Comparison of ENCODE assay signal across 9 cellular contexts in genomic region chr17:63930951-63931575, GRCh38. TPM values are rescaled to one million over a fixed set of nuclear protein-coding genes. Genes with fewer than 3 reads are reported as not detected.
DNase-seq lines count a peak whose midpoint lies in the region; ATAC-seq and TF ChIP-seq lines count a peak whose summit lies in the region.
"Had no signal": no experiment of that assay in that cellular context is flagged by ENCODE, and none has a peak within 500 bp of the region (broad histone marks: within the 10 kb centered on the region; RNA-seq: fewer than 3 reads in every experiment).

No MANE protein-coding gene starts in this region.

- H3K36me3 ChIP-seq in PC-3 (ENCODE audit: low read depth, low read length) (no peaks in the 10 kb centered on the region), testis (ENCODE audit: low read depth, missing control alignments) (no peaks in the 10 kb centered on the region), SJCRH30 (no peaks in the 10 kb centered on the region)
- H3K36me3 ChIP-seq: SJSA1 had no signal

- peaks cover 1% of the 10 kb centered on the region for H3K36me3 Mint-ChIP-seq in activated naive CD4-positive, alpha-beta T cell treated with anti-CD3 and anti-CD28 coated beads, Interleukin-2, amount 50 U/mL, for 24 hours
- H3K36me3 Mint-ChIP-seq in memory B cell (peaks cover 31% of the 10 kb centered on the region), type B pancreatic cell (no peaks in the 10 kb centered on the region)

- POLR2A ChIA-PET in PC-3 (lab: Charles Lee; ENCODE audit: unreplicated experiment): no interaction called here

- no peaks in the 10 kb centered on the region for H3F3A ChIP-seq in PC-3 (ENCODE audit: low read length, unreplicated experiment)

- H2AFZ ChIP-seq in PC-3 (ENCODE audit: low read length): no peak overlapping the region

- intact Hi-C loops in PC-3 (cut with micrococcal nuclease) (no loop called here), testis (cut with DNase I; ENCODE audit: low total_unique reads) (no loop called here)

- no TSS peak for BruUV-seq in PC-3 (replicated peaks; lab: Mats Ljungman, UMichigan)

- H3K27ac Mint-ChIP-seq in activated naive CD4-positive, alpha-beta T cell treated with anti-CD3 and anti-CD28 coated beads, Interleukin-2, amount 50 U/mL, for 24 hours: no peak overlapping the region
- H3K27ac Mint-ChIP-seq in memory B cell (peak overlapping the region; percentile 91), type B pancreatic cell (no peak overlapping the region)

- no peaks in the 10 kb centered on the region for H3K4me1 ChIP-seq in PC-3 (ENCODE audit: insufficient read depth, low read length)
- H3K4me1 ChIP-seq in testis: peaks cover 3% of the 10 kb centered on the region
- H3K4me1 ChIP-seq in SJCRH30: peaks cover 9% of the 10 kb centered on the region
- H3K4me1 ChIP-seq: SJSA1 had no signal

- WGBS in testis, 2 donors: 66 to 67% methylated on average over 15 to 16 of the region's 16 CpGs

- TF ChIP-seq CTCF in PC-3 (conservative IDR thresholded peaks at IDR 0.05; ENCODE audit: low read depth, low read length) (no peak), testis (IDR thresholded peaks at IDR 0.05) (no peak), type B pancreatic cell (conservative IDR thresholded peaks at IDR 0.05) (no peak)

- no peak overlapping the region for H3K4me3 ChIP-seq in PC-3 (ENCODE audit: low read length)
- H3K4me3 ChIP-seq in testis: no peak overlapping the region
- no peak overlapping the region for H3K4me3 ChIP-seq in SJCRH30
- H3K4me3 ChIP-seq: SJSA1 had no signal

- H3K27me3 ChIP-seq in PC-3 (ENCODE audit: low read length) (no peaks in the 10 kb centered on the region), testis (no peaks in the 10 kb centered on the region), SJCRH30 (no peaks in the 10 kb centered on the region)

- CTCF ChIA-PET in PC-3 (lab: Charles Lee): no interaction called here

- no peak overlapping the region for H3K4me2 ChIP-seq in PC-3 (ENCODE audit: low read length)

- DNase-seq in PC-3 (no peak), memory B cell (ENCODE audit: low spot score in 2 of 2) (peak in 1 of 2 donors; percentile 45), testis (peak; percentile 49), SJCRH30 (no peak), type B pancreatic cell (ENCODE audit: extremely low spot score, unreplicated experiment) (no peak), 8988T (no peak)

- no peaks in the 10 kb centered on the region for H3K9me3 Mint-ChIP-seq in activated naive CD4-positive, alpha-beta T cell treated with anti-CD3 and anti-CD28 coated beads, Interleukin-2, amount 50 U/mL, for 24 hours
- H3K9me3 Mint-ChIP-seq in memory B cell (peaks cover under 1% of the 10 kb centered on the region), type B pancreatic cell (no peaks in the 10 kb centered on the region)

- ATAC-seq in GM19467 (IDR thresholded peaks at IDR 0.05; ENCODE audit: unreplicated experiment): peak; percentile 43
- peak; percentile 27; the same call in 1 of the 2 replicates for ATAC-seq in PC-3
- ATAC-seq in memory B cell (ENCODE audit: low read depth): peak; percentile 28

- peak overlapping the region; percentile 94 for H3K4me3 Mint-ChIP-seq in activated naive CD4-positive, alpha-beta T cell treated with anti-CD3 and anti-CD28 coated beads, Interleukin-2, amount 50 U/mL, for 24 hours
- peak overlapping the region; percentile 100 for H3K4me3 Mint-ChIP-seq in memory B cell
- no peak overlapping the region for H3K4me3 Mint-ChIP-seq in type B pancreatic cell

- H3K9me3 ChIP-seq in PC-3 (ENCODE audit: low read length): no peaks in the 10 kb centered on the region
- H3K9me3 ChIP-seq in testis: no peaks in the 10 kb centered on the region
- H3K9me3 ChIP-seq in SJCRH30 (replicated peaks): no peaks in the 10 kb centered on the region
- H3K9me3 ChIP-seq: SJSA1 had no signal

- H4K20me1 ChIP-seq in PC-3 (ENCODE audit: low read length): no peaks in the 10 kb centered on the region

- H3K27me3 Mint-ChIP-seq in activated naive CD4-positive, alpha-beta T cell treated with anti-CD3 and anti-CD28 coated beads, Interleukin-2, amount 50 U/mL, for 24 hours: no peaks in the 10 kb centered on the region
- H3K27me3 Mint-ChIP-seq in memory B cell (no peaks in the 10 kb centered on the region), type B pancreatic cell (no peaks in the 10 kb centered on the region)

- no peaks in the 10 kb centered on the region for H3K9me2 ChIP-seq in PC-3 (replicated peaks; ENCODE audit: low read length)

- peaks cover 25% of the 10 kb centered on the region for H3K4me1 Mint-ChIP-seq in activated naive CD4-positive, alpha-beta T cell treated with anti-CD3 and anti-CD28 coated beads, Interleukin-2, amount 50 U/mL, for 24 hours
- H3K4me1 Mint-ChIP-seq in memory B cell: peaks cover 47% of the 10 kb centered on the region
- H3K4me1 Mint-ChIP-seq in type B pancreatic cell (ENCODE audit: unreplicated experiment): no peaks in the 10 kb centered on the region

- TF ChIP-seq POLR2A in testis (IDR thresholded peaks at IDR 0.05): no peak

- no peak overlapping the region for H3K9ac ChIP-seq in PC-3 (ENCODE audit: low read length)

- H3K27ac ChIP-seq in PC-3 (ENCODE audit: low read length) (no peak overlapping the region), testis (no peak overlapping the region), SJCRH30 (no peak overlapping the region)
- H3K27ac ChIP-seq: SJSA1 had no signal

- no peaks in the 10 kb centered on the region for H3K79me2 ChIP-seq in PC-3 (ENCODE audit: low read length)

RNA-seq across cellular contexts. Expression of gene CD79B, which starts 1.1 kb away (rescaled TPM):
- not detected in 2 replicates for total RNA-seq in PC-3 (2014; rRNA removed)
- under 1 TPM; 0.62 to 0.87 TPM for total RNA-seq in testis
- 4.3 TPM for polyA plus RNA-seq in testis (ENCODE audit: insufficient read depth, low read depth, low replicate concordance)
- 0.48 and 1.2 TPM in 2 replicates for total RNA-seq in SJCRH30 (2014; rRNA removed; shearing (Covaris generic))
- total RNA-seq in type B pancreatic cell (ENCODE audit: low replicate concordance): not detected in 2 replicates
- total RNA-seq: SJSA1 had no signal

RNA-seq across cellular contexts. Expression of gene GH1, which starts 12.4 kb away (rescaled TPM):
- total RNA-seq in PC-3 (2014; rRNA removed) (not detected in 2 replicates), testis (under 1 TPM in 1 of 2 donors, not detected in 1; 0.43 TPM), type B pancreatic cell (ENCODE audit: low replicate concordance) (not detected in 2 replicates)
- polyA plus RNA-seq in testis (ENCODE audit: insufficient read depth, low read depth, low replicate concordance): not detected
- total RNA-seq in SJCRH30 (2014; rRNA removed; shearing (Covaris generic)): not detected in 2 replicates
- total RNA-seq: SJSA1 had no signal

RNA-seq across cellular contexts. Expression of gene CSHL1, which starts 20.0 kb away (rescaled TPM):
- total RNA-seq in PC-3 (2014; rRNA removed) (not detected in 2 replicates), testis (not detected), type B pancreatic cell (ENCODE audit: low replicate concordance) (not detected in 2 replicates)
- polyA plus RNA-seq in testis (ENCODE audit: insufficient read depth, low read depth, low replicate concordance): not detected
- total RNA-seq in SJCRH30 (2014; rRNA removed; shearing (Covaris generic)): not detected in 2 replicates
- total RNA-seq: SJSA1 had no signal

RNA-seq across cellular contexts. Expression of gene CSH1, which starts 34.7 kb away (rescaled TPM):
- total RNA-seq in PC-3 (2014; rRNA removed) (not detected in 2 replicates), testis (1 to 10 TPM in 1 of 2 donors, under 1 TPM in 1; 0.71 to 1.2 TPM), type B pancreatic cell (ENCODE audit: low replicate concordance) (not detected in 2 replicates)
- not detected for polyA plus RNA-seq in testis (ENCODE audit: insufficient read depth, low read depth, low replicate concordance)
- total RNA-seq in SJCRH30 (2014; rRNA removed; shearing (Covaris generic)): not detected in 2 replicates
- total RNA-seq: SJSA1 had no signal

RNA-seq across cellular contexts. Expression of gene SCN4A, which starts 41.7 kb away (rescaled TPM):
- 0.06 TPM in 1 of 2 replicates, not detected in the other for total RNA-seq in PC-3 (2014; rRNA removed)
- total RNA-seq in testis: 1 to 10 TPM; 2.3 to 2.8 TPM
- polyA plus RNA-seq in testis (ENCODE audit: insufficient read depth, low read depth, low replicate concordance): 2.0 TPM
- 12.4 and 14.3 TPM in 2 replicates for total RNA-seq in SJCRH30 (2014; rRNA removed; shearing (Covaris generic))
- total RNA-seq in type B pancreatic cell (ENCODE audit: low replicate concordance): 0.39 TPM in 1 of 2 replicates, not detected in the other
- total RNA-seq: SJSA1 had no signal
